In the genomic region with DNA sequence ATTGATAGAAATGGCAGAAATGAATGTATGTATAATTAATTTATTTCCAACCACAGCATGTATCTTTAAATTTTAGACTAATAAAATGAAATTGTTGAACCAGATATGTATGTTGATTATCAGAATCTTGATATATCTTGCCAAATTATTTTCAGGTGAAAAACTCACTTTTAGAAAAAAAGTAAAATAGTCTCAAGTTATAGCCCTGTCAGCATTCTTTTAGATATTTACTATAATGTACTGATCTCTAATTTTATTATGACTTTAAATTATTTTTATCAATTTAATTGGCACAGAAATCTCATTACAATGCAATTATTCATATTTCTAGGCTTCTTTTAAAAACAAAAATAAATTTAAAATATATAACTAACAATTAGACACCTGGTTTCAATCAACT, we compare ENCODE assay signal across 22 cellular contexts.
DNase-seq lines count a peak whose midpoint lies in the region; ATAC-seq, FAIRE-seq and TF ChIP-seq lines count a peak whose summit lies in the region.
"Had no signal": no experiment of that assay in that cellular context is flagged by ENCODE, and none has a peak within 500 bp of the region (broad histone marks: within the 10 kb centered on the region; RNA-seq: fewer than 3 reads in every experiment).

No MANE protein-coding gene starts in this region.

- H3K4me1 Mint-ChIP-seq in natural killer cell treated with Interleukin-12 subunit alpha and Interleukin-12 subunit beta and Interleukin-15 and Interleukin-18, amount 100 ng/mL, for 72 hours (ENCODE audit: low read depth in 2 of 2): no peaks in the 10 kb centered on the region
- H3K4me1 Mint-ChIP-seq: B cell; CD4-positive, CD25-positive, alpha-beta regulatory T cell had no signal

- DNase-seq in IMR-90: no peak
- no peak for DNase-seq in small intestine
- no peak for DNase-seq in natural killer cell treated with Interleukin-12 subunit alpha and Interleukin-12 subunit beta and Interleukin-15 and Interleukin-18, amount 100 ng/mL, for 72 hours (ENCODE audit: low spot score)
- DNase-seq in mucosa of gallbladder (ENCODE audit: low spot score): no peak
- DNase-seq: 8988T; Caco-2; CD4-positive, CD25-positive, alpha-beta regulatory T cell; CD8-positive, alpha-beta T cell; DMS153; DND-41; GM23248; H7; HCEC 1CT had no signal

- H4K8ac ChIP-seq in IMR-90 (ENCODE audit: low read depth in 2 of 2, low read length in 2 of 2): no peak overlapping the region

- no peak overlapping the region for H3K27ac Mint-ChIP-seq in natural killer cell treated with Interleukin-12 subunit alpha and Interleukin-12 subunit beta and Interleukin-15 and Interleukin-18, amount 100 ng/mL, for 72 hours
- H3K27ac Mint-ChIP-seq: B cell; CD4-positive, CD25-positive, alpha-beta regulatory T cell; CD8-positive, alpha-beta T cell had no signal

- H3K4me3 Mint-ChIP-seq in natural killer cell treated with Interleukin-12 subunit alpha and Interleukin-12 subunit beta and Interleukin-15 and Interleukin-18, amount 100 ng/mL, for 72 hours: no peak overlapping the region
- H3K4me3 Mint-ChIP-seq: B cell; CD4-positive, CD25-positive, alpha-beta regulatory T cell; CD8-positive, alpha-beta T cell had no signal

- no peak for TF ChIP-seq POLR2A in IMR-90 (IDR thresholded peaks at IDR 0.05; ENCODE audit: low read depth, low read length)

- H3K9ac ChIP-seq in IMR-90 (ENCODE audit: low read depth, low read length): no peak overlapping the region
- H3K9ac ChIP-seq: BLaER1, GM23248 had no signal

- no peaks in the 10 kb centered on the region for H3K36me3 ChIP-seq in IMR-90 (ENCODE audit: control insufficient read depth, insufficient read depth, low read length)
- no peaks in the 10 kb centered on the region for H3K36me3 ChIP-seq in small intestine (ENCODE audit: control insufficient read depth in 2 of 2, insufficient read depth in 2 of 2, low read length in 2 of 2)
- H3K36me3 ChIP-seq: BLaER1 had no signal

- no peak overlapping the region for H4K5ac ChIP-seq in IMR-90 (ENCODE audit: low read depth, low read length)

- dilution Hi-C loops in IMR-90 (cut with HindIII; ENCODE audit: low sequenced_read_pairs, unreplicated experiment): no loop called here

- POLR2A ChIA-PET in IMR-90 (lab: Charles Lee; ENCODE audit: unreplicated experiment): no interaction called here

- H3K56ac ChIP-seq in IMR-90 (ENCODE audit: extremely low read depth, insufficient read depth, low read length): no peak overlapping the region

- no peak overlapping the region for H3K4me2 ChIP-seq in IMR-90 (ENCODE audit: low read depth, low read length)
- H3K4me2 ChIP-seq: BLaER1 had no signal

- no peaks in the 10 kb centered on the region for H3K4me1 ChIP-seq in IMR-90 (ENCODE audit: control insufficient read depth, insufficient read depth, low read length)
- no peaks in the 10 kb centered on the region for H3K4me1 ChIP-seq in small intestine (ENCODE audit: control insufficient read depth in 2 of 2, insufficient read depth in 1 of 2, low read depth in 1 of 2, low read length in 1 of 2)
- H3K4me1 ChIP-seq: BLaER1, Caco-2 had no signal

- no peak overlapping the region for H3K27ac ChIP-seq in IMR-90 (ENCODE audit: insufficient read depth, low read length)
- H3K27ac ChIP-seq in small intestine (ENCODE audit: low read depth in 1 of 2, low read length in 1 of 2): no peak overlapping the region
- H3K27ac ChIP-seq: BLaER1, C4-2B, GM23248 had no signal

- no peaks in the 10 kb centered on the region for H3K27me3 ChIP-seq in IMR-90 (ENCODE audit: control insufficient read depth, insufficient read depth, low read length)
- no peaks in the 10 kb centered on the region for H3K27me3 ChIP-seq in small intestine (ENCODE audit: control insufficient read depth in 2 of 2, insufficient read depth in 2 of 2, low read length in 2 of 2)
- H3K27me3 ChIP-seq: BLaER1 had no signal

- H2AK9ac ChIP-seq in IMR-90 (replicated peaks; ENCODE audit: low read depth, low read length, poor library complexity): no peak overlapping the region

- H3K9me3 ChIP-seq in IMR-90 (ENCODE audit: control insufficient read depth, insufficient read depth, low read length) (no peaks in the 10 kb centered on the region), small intestine (ENCODE audit: control insufficient read depth, low read depth) (no peaks in the 10 kb centered on the region)
- H3K9me3 ChIP-seq: BLaER1, Caco-2 had no signal

- no peak overlapping the region for H2BK20ac ChIP-seq in IMR-90 (ENCODE audit: low read depth, low read length)

- in situ Hi-C loops in IMR-90 (cut with MboI; ENCODE audit: low sequenced_read_pairs): no loop called here

- CTCF ChIA-PET in IMR-90 (lab: Yijun Ruan, JAX): no interaction called here

- no peak overlapping the region for H3K14ac ChIP-seq in IMR-90 (replicated peaks; ENCODE audit: low read depth, low read length)

- no peak overlapping the region for H2BK5ac ChIP-seq in IMR-90 (ENCODE audit: low read depth, low read length, poor library complexity, severe bottlenecking)

- no peak overlapping the region for H4K91ac ChIP-seq in IMR-90 (ENCODE audit: insufficient read depth, low read depth, low read length)

- no peaks in the 10 kb centered on the region for H3K36me3 Mint-ChIP-seq in natural killer cell treated with Interleukin-12 subunit alpha and Interleukin-12 subunit beta and Interleukin-15 and Interleukin-18, amount 100 ng/mL, for 72 hours
- H3K36me3 Mint-ChIP-seq: CD4-positive, CD25-positive, alpha-beta regulatory T cell; CD8-positive, alpha-beta T cell had no signal

- H3K23ac ChIP-seq in IMR-90 (ENCODE audit: low read depth, low read length): no peak overlapping the region

- H3K27me3 Mint-ChIP-seq in natural killer cell treated with Interleukin-12 subunit alpha and Interleukin-12 subunit beta and Interleukin-15 and Interleukin-18, amount 100 ng/mL, for 72 hours: no peaks in the 10 kb centered on the region
- H3K27me3 Mint-ChIP-seq: B cell; CD4-positive, CD25-positive, alpha-beta regulatory T cell had no signal

- BruUV-seq in IMR-90 (replicated peaks; lab: Mats Ljungman, UMichigan): no TSS peak

- no peak for ATAC-seq in IMR-90 (ENCODE audit: low read depth)
- no peak for ATAC-seq in HG03439 (IDR thresholded peaks at IDR 0.05; ENCODE audit: unreplicated experiment)
- no peak for ATAC-seq in natural killer cell treated with Interleukin-12 subunit alpha and Interleukin-12 subunit beta and Interleukin-15 and Interleukin-18, amount 100 ng/mL, for 72 hours
- ATAC-seq: CD8-positive, alpha-beta T cell had no signal

- no peak overlapping the region for H3K4ac ChIP-seq in IMR-90 (ENCODE audit: low read depth, low read length)

- no peaks in the 10 kb centered on the region for H4K20me1 ChIP-seq in IMR-90 (ENCODE audit: insufficient read depth, low read length)
- H4K20me1 ChIP-seq: BLaER1 had no signal

- H3K18ac ChIP-seq in IMR-90 (ENCODE audit: low read depth, low read length): no peak overlapping the region

- H3K9me3 Mint-ChIP-seq in natural killer cell treated with Interleukin-12 subunit alpha and Interleukin-12 subunit beta and Interleukin-15 and Interleukin-18, amount 100 ng/mL, for 72 hours: peaks cover 1% of the 10 kb centered on the region

- no peaks in the 10 kb centered on the region for H3K79me1 ChIP-seq in IMR-90 (ENCODE audit: low read depth in 1 of 2, low read length in 2 of 2)

- H3K9me1 ChIP-seq in IMR-90 (ENCODE audit: insufficient read depth, low read length): no peaks in the 10 kb centered on the region

- no peak overlapping the region for H2AK5ac ChIP-seq in IMR-90 (ENCODE audit: low read depth, low read length)

- peak; percentile 83 for FAIRE-seq in A204.1 (lab: Jason Lieb, UNC)
- FAIRE-seq in endometrium (lab: Jason Lieb, UNC): peak; percentile 46
- peak; percentile 62 for FAIRE-seq in small intestine (lab: Jason Lieb, UNC)
- FAIRE-seq: GM12892, GM19239, H1 had no signal

- TF ChIP-seq RAD21 in IMR-90 (IDR thresholded peaks at IDR 0.05; ENCODE audit: low read length): no peak

- intact Hi-C loops in IMR-90 (cut with micrococcal nuclease): no loop called here

- no peak overlapping the region for H2AFZ ChIP-seq in IMR-90 (replicated peaks; ENCODE audit: low read length, poor library complexity)
- H2AFZ ChIP-seq: GM23248 had no signal

- no peak overlapping the region for H2BK15ac ChIP-seq in IMR-90 (ENCODE audit: low read depth, low read length)

- H2BK120ac ChIP-seq in IMR-90 (ENCODE audit: low read depth, low read length): no peak overlapping the region

- no peak overlapping the region for H3K4me3 ChIP-seq in IMR-90 (ENCODE audit: insufficient read depth, low read depth, low read length)
- no peak overlapping the region for H3K4me3 ChIP-seq in small intestine (ENCODE audit: low read depth in 1 of 2, low read length in 2 of 2)
- H3K4me3 ChIP-seq: BLaER1, GM23248 had no signal

- no peak for TF ChIP-seq CTCF in IMR-90 (conservative IDR thresholded peaks at IDR 0.05; ENCODE audit: low read depth, low read length)

TF ChIP-seq in IMR-90, 13 proteins besides CTCF, POLR2A, EP300 and RAD21:
- TF ChIP-seq MAZ (IDR thresholded peaks at IDR 0.05; ENCODE audit: borderline replicate concordance, low read depth, low read length) (no peak), CEBPB (IDR thresholded peaks at IDR 0.05; ENCODE audit: low read depth, low read length) (no peak), RFX5 (IDR thresholded peaks at IDR 0.05; ENCODE audit: low read depth, low read length) (no peak), MXI1 (IDR thresholded peaks at IDR 0.05; ENCODE audit: borderline replicate concordance, low read depth, low read length) (no peak), MAFK (IDR thresholded peaks at IDR 0.05; ENCODE audit: low read depth, low read length) (peak; percentile 61)
